Comparison of ENCODE assay signal across 31 cellular contexts in the genomic region with DNA sequence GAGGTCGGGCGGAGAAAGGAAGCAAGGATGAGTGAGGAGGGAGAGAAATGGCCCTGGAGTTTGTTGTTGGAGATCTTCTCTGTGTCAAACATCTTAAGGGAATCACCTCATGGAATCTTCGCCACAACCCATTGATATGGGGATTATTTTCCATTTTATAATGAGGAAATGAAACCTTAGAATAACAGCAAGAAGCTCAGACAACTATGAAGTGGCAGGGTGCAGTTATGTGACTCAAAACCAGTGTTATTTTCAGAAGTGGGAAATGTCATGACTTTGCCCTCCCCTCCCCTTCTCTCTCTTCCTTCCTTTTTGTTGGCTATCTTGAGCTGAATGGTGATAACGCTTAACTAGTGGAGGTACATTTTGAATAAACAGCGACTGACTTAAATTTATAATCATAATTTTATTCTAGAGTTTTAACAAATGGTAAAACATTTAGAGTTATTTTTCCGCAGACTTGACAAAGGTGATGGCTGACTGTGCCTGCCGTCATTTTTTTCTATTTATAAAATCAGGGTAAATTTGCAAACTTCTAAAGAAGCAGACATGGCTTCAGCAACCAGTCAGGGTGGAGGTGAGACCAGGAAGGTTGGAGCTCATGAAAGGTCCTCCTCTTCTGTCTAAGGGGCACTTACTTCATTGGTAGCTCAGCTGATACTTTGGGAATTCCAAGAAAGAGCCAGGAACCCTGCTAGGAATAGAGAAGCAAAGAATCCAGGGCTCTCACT.
DNase-seq lines count a peak whose midpoint lies in the region; ATAC-seq and TF ChIP-seq lines count a peak whose summit lies in the region.
"Had no signal": no experiment of that assay in that cellular context is flagged by ENCODE, and none has a peak within 500 bp of the region (broad histone marks: within the 10 kb centered on the region; RNA-seq: fewer than 3 reads in every experiment).

No MANE protein-coding gene starts in this region.

- H3K27me3 ChIP-seq in BLaER1, result no peaks in the 10 kb centered on the region
- H3K27me3 ChIP-seq: adrenal gland, body of pancreas, left lung, neutrophil had no signal

- no peaks in the 10 kb centered on the region for H3K4me1 Mint-ChIP-seq in activated T-helper 17 cell treated with anti-CD3 and anti-CD28 coated beads, Interleukin-2, amount 50 U/mL, for 72 hours
- H3K4me1 Mint-ChIP-seq: CD4-positive, alpha-beta memory T cell; central memory CD8-positive, alpha-beta T cell had no signal

- no peak overlapping the region for H3K4me3 Mint-ChIP-seq in activated T-helper 17 cell treated with anti-CD3 and anti-CD28 coated beads, Interleukin-2, amount 50 U/mL, for 72 hours
- H3K4me3 Mint-ChIP-seq: activated B cell treated with CpG ODN at 0.5 μM for 24 hours; CD4-positive, alpha-beta memory T cell; central memory CD8-positive, alpha-beta T cell had no signal

- H3K36me3 Mint-ChIP-seq in activated T-helper 17 cell treated with anti-CD3 and anti-CD28 coated beads, Interleukin-2, amount 50 U/mL, for 72 hours (ENCODE audit: low read depth), result no peaks in the 10 kb centered on the region
- H3K36me3 Mint-ChIP-seq: CD4-positive, alpha-beta memory T cell had no signal

- no peaks in the 10 kb centered on the region for H3K9me3 Mint-ChIP-seq in activated T-helper 17 cell treated with anti-CD3 and anti-CD28 coated beads, Interleukin-2, amount 50 U/mL, for 72 hours
- H3K9me3 Mint-ChIP-seq: central memory CD8-positive, alpha-beta T cell had no signal

- peaks cover 49% of the 10 kb centered on the region for H3K4me1 ChIP-seq in BLaER1
- H3K4me1 ChIP-seq: adrenal gland, body of pancreas, left lung, stomach had no signal

- TF ChIP-seq CTCF in GM12865 (IDR thresholded peaks at IDR 0.05; ENCODE audit: insufficient read depth, low read depth, low read length, missing control alignments), result no peak

- H3K4me2 ChIP-seq in BLaER1, result peak overlapping the region; percentile 89
- H3K4me2 ChIP-seq: smooth muscle cell had no signal

- peak overlapping the region; percentile 49 for H3K4me3 ChIP-seq in BLaER1
- no peak overlapping the region for H3K4me3 ChIP-seq in GM12865 (ENCODE audit: low read depth, low read length)
- H3K4me3 ChIP-seq: adrenal gland, body of pancreas, K562, left lung, smooth muscle cell, stomach had no signal

- no peaks in the 10 kb centered on the region for H3K36me3 ChIP-seq in BLaER1
- H3K36me3 ChIP-seq: adrenal gland, left lung, neutrophil, stomach had no signal

- H3K9ac ChIP-seq in BLaER1, result peak overlapping the region; percentile 11; the same call in 1 of the 2 replicates

- DNase-seq in GM12865 (ENCODE audit: low read depth) (peak; percentile 54), MV-4-11 (lab: John Stamatoyannopoulos, UW) (peak; percentile 86), activated gamma-delta T cell treated with Interleukin-2 at 50 U/mL for 16 hours (no peak), RPMI8226 (no peak)
- DNase-seq: activated B cell treated with CpG ODN at 0.5 μM for 24 hours; activated CD4-positive, alpha-beta T cell treated with anti-CD3 and anti-CD28 coated beads, Interleukin-2, amount 50 U/mL, for 1 hour; activated naive CD4-positive, alpha-beta T cell treated with Interleukin-2 at 50 U/mL for 16 hours; activated T-cell treated with anti-CD3 and anti-CD28 coated beads, Interleukin-2, amount 50 U/mL, for 48 hours; adrenal gland; body of pancreas; CD4-positive, alpha-beta memory T cell; DND-41; foreskin fibroblast; left lung; mesenchymal stem cell; NCI-H1417; NCI-H2081 treated with DMSO at 0.1 percent for 48 hours; NCI-H226; posterior cingulate gyrus; right cardiac atrium; stomach; T1000 had no signal

- no peak overlapping the region for H3K27ac Mint-ChIP-seq in activated T-helper 17 cell treated with anti-CD3 and anti-CD28 coated beads, Interleukin-2, amount 50 U/mL, for 72 hours
- H3K27ac Mint-ChIP-seq: activated B cell treated with CpG ODN at 0.5 μM for 24 hours; CD4-positive, alpha-beta memory T cell had no signal

- peaks cover 4% of the 10 kb centered on the region; the same call in 1 of the 2 replicates for H3K9me3 ChIP-seq in BLaER1
- H3K9me3 ChIP-seq: adrenal gland, body of pancreas, left lung, neutrophil had no signal

- H3K27ac ChIP-seq in BLaER1, result peak overlapping the region; percentile 70
- H3K27ac ChIP-seq: adrenal gland, body of pancreas, left lung, neutrophil, stomach had no signal

- H3K27me3 Mint-ChIP-seq in activated T-helper 17 cell treated with anti-CD3 and anti-CD28 coated beads, Interleukin-2, amount 50 U/mL, for 72 hours, result peaks cover 24% of the 10 kb centered on the region

- H4K20me1 ChIP-seq in BLaER1, result no peaks in the 10 kb centered on the region

- ATAC-seq in activated T-helper 17 cell treated with anti-CD3 and anti-CD28 coated beads, Interleukin-2, amount 50 U/mL, for 72 hours (replicated peaks), result peak; percentile 52
- ATAC-seq in GM18873 (IDR thresholded peaks at IDR 0.05; ENCODE audit: low FRiP score, unreplicated experiment) (no peak), GM18498 (IDR thresholded peaks at IDR 0.05; ENCODE audit: unreplicated experiment) (no peak)
- ATAC-seq: body of pancreas, esophagus mucosa, K562, left lung, right cardiac atrium had no signal

Comparison
In these comparisons a context has a peak if more than half of its experiments do, and no peak if none do; other contexts are left out.
1. DNase-seq: peak in GM12865 (single experiment) and MV-4-11 (single experiment); none in activated gamma-delta T cell treated with Interleukin-2 at 50 U/mL for 16 hours (single experiment) and RPMI8226 (single experiment).